In genomic region chr2:127080941-127081769, GRCh38 we compare ENCODE assay signal across 8 cellular contexts. TPM values are rescaled to one million over a fixed set of nuclear protein-coding genes. Genes with fewer than 3 reads are reported as not detected.
A peak's percentile ranks its signal among the peaks of the same experiment; 100 is the strongest.
DNase-seq lines count a peak whose midpoint lies in the region; ATAC-seq and TF ChIP-seq lines count a peak whose summit lies in the region.

No MANE protein-coding gene starts in this region.

- H3K4me3 ChIP-seq in mammary epithelial cell (replicated peaks in 1 of 3; ENCODE audit: insufficient read depth in 1 of 3, low read depth in 2 of 3, low read length in 3 of 3), result no peak overlapping the region

- no peak overlapping the region for H3K4me2 ChIP-seq in mammary epithelial cell (ENCODE audit: insufficient read depth, low read depth, low read length)

- H3K4me3 Mint-ChIP-seq in MCF 10A (ENCODE audit: unreplicated experiment), result no peak overlapping the region
- H3K4me3 Mint-ChIP-seq in immature natural killer cell, result peak overlapping the region; percentile 85 to 95 (median 90)

- H3K27ac Mint-ChIP-seq in MCF 10A (ENCODE audit: low read depth, unreplicated experiment), result peak overlapping the region; percentile 63
- H3K27ac Mint-ChIP-seq in immature natural killer cell, result peak overlapping the region; percentile 96 to 99 (median 98)

- H3K27me3 Mint-ChIP-seq in MCF 10A (ENCODE audit: insufficient read depth, unreplicated experiment) (no peaks in the 10 kb centered on the region), immature natural killer cell (ENCODE audit: low read depth in 3 of 3) (peaks cover 9 to 30% (median 25%) of the 10 kb centered on the region in 3 donors)

- DNase-seq in MCF 10A (ENCODE audit: unreplicated experiment), result peak; percentile 79
- DNase-seq in mammary epithelial cell, result no peak
- DNase-seq in activated T-cell treated with anti-CD3 and anti-CD28 coated beads for 1 hour (ENCODE audit: low read depth), result peak; percentile 30
- peak; percentile 73 to 82 (median 73) for DNase-seq in immature natural killer cell
- DNase-seq in stimulated activated CD8-positive, alpha-beta memory T cell treated with anti-CD3 and anti-CD28 coated beads, Interleukin-7, amount 100 ng/mL, for 24 hours (ENCODE audit: low read depth), result peak; percentile 20
- DNase-seq in inferior parietal cortex (ENCODE audit: extremely low spot score), result no peak

- no peaks in the 10 kb centered on the region for H3K36me3 ChIP-seq in mammary epithelial cell (ENCODE audit: insufficient read depth, low read length)

- CTCF ChIA-PET in MCF 10A (lab: Yijun Ruan, JAX), result interaction anchor here (0.5 to 1.9 kb wide), 3 partner anchors 13 to 238 kb away, joined by 3 to 7 read pairs (median 6); no protein-coding TSS in a partner anchor
- CTCF ChIA-PET in mammary epithelial cell (lab: Charles Lee; ENCODE audit: low non-redundant PET), result no interaction called here

- no peak overlapping the region for H2AFZ ChIP-seq in mammary epithelial cell (ENCODE audit: low read depth, low read length)

- no peaks in the 10 kb centered on the region for H3K9me3 Mint-ChIP-seq in MCF 10A (ENCODE audit: unreplicated experiment)
- no peaks in the 10 kb centered on the region for H3K9me3 Mint-ChIP-seq in immature natural killer cell

- 83% methylated on average over 16 of the region's 24 CpGs for WGBS in mammary epithelial cell (ENCODE audit: low coverage, missing lambda C conversion rate)

- no peak overlapping the region for H3K9ac ChIP-seq in mammary epithelial cell (ENCODE audit: insufficient read depth, low read length)

- no peaks in the 10 kb centered on the region for H3K79me2 ChIP-seq in mammary epithelial cell (ENCODE audit: insufficient read depth, low read length)

- peaks cover 11% of the 10 kb centered on the region for H3K4me1 ChIP-seq in mammary epithelial cell (ENCODE audit: insufficient read depth, low read length)

- H4K20me1 ChIP-seq in mammary epithelial cell (ENCODE audit: insufficient read depth, low read length), result no peaks in the 10 kb centered on the region

- dilution Hi-C loops in mammary epithelial cell (cut with HindIII; ENCODE audit: low sequenced_read_pairs), result no loop called here

- ATAC-seq in HG03521 (IDR thresholded peaks at IDR 0.05; ENCODE audit: unreplicated experiment) (peak; percentile 29), HG03571 (IDR thresholded peaks at IDR 0.05; ENCODE audit: unreplicated experiment) (no peak)

- intact Hi-C loops in MCF 10A (cut with micrococcal nuclease) (no loop called here), mammary epithelial cell (cut with micrococcal nuclease) (no loop called here)

- H3K36me3 Mint-ChIP-seq in MCF 10A (ENCODE audit: insufficient read depth, unreplicated experiment), result peaks cover 6% of the 10 kb centered on the region
- H3K36me3 Mint-ChIP-seq in immature natural killer cell, result no peaks in the 10 kb centered on the region

- POLR2A ChIA-PET in MCF 10A (lab: Yijun Ruan, JAX), result no interaction called here

- TF ChIP-seq CTCF in MCF 10A (IDR thresholded peaks at IDR 0.05; ENCODE audit: unreplicated experiment), result no peak
- no peak for TF ChIP-seq CTCF in mammary epithelial cell (conservative IDR thresholded peaks at IDR 0.05 in 1 of 2, IDR thresholded peaks at IDR 0.05 in 1 of 2; ENCODE audit: extremely low read depth in 1 of 2, insufficient read depth in 1 of 2, low read depth in 1 of 2, low read length in 2 of 2)

- peaks cover 59% of the 10 kb centered on the region for H3K4me1 Mint-ChIP-seq in MCF 10A (ENCODE audit: insufficient read depth, unreplicated experiment)
- H3K4me1 Mint-ChIP-seq in immature natural killer cell, result peaks cover 93 to 94% of the 10 kb centered on the region in 2 donors

- H3K27ac ChIP-seq in mammary epithelial cell (ENCODE audit: insufficient read depth, low read depth, low read length), result no peak overlapping the region

- BruUV-seq in MCF 10A (replicated peaks; lab: Mats Ljungman, UMichigan), result no TSS peak
- BruUV-seq in mammary epithelial cell (replicated peaks; lab: Mats Ljungman, UMichigan), result no TSS peak

- in situ Hi-C loops in mammary epithelial cell (cut with MboI; ENCODE audit: low sequenced_read_pairs in 2 of 2), result no loop called here

- H3K9me3 ChIP-seq in mammary epithelial cell (replicated peaks; ENCODE audit: insufficient read depth, low read length), result no peaks in the 10 kb centered on the region

- no peaks in the 10 kb centered on the region for H3K27me3 ChIP-seq in mammary epithelial cell (ENCODE audit: insufficient read depth, low read length)

RNA-seq across cellular contexts. Expression of gene BIN1, which starts 25.8 kb away (rescaled TPM):
- total RNA-seq in MCF 10A (2022) (22.4 and 29.6 TPM in 2 replicates), mammary epithelial cell (1 to 10 TPM; 5.1 to 7.3 TPM)
- polyA plus RNA-seq in mammary epithelial cell (0.88 TPM), immature natural killer cell (100 to 1,000 TPM; 110 to 169 (median 167) TPM)
- not detected for polyA minus RNA-seq in mammary epithelial cell

Comparison
In these comparisons a context has a peak if more than half of its experiments do, and no peak if none do; other contexts are left out.
1. DNase-seq: peak in MCF 10A (single experiment), activated T-cell treated with anti-CD3 and anti-CD28 coated beads for 1 hour (single experiment), immature natural killer cell (3 of 3) and stimulated activated CD8-positive, alpha-beta memory T cell treated with anti-CD3 and anti-CD28 coated beads, Interleukin-7, amount 100 ng/mL, for 24 hours (single experiment); none in mammary epithelial cell (single experiment) and inferior parietal cortex (single experiment).